Comparison of ENCODE assay signal across 8 cellular contexts in the genomic region with DNA sequence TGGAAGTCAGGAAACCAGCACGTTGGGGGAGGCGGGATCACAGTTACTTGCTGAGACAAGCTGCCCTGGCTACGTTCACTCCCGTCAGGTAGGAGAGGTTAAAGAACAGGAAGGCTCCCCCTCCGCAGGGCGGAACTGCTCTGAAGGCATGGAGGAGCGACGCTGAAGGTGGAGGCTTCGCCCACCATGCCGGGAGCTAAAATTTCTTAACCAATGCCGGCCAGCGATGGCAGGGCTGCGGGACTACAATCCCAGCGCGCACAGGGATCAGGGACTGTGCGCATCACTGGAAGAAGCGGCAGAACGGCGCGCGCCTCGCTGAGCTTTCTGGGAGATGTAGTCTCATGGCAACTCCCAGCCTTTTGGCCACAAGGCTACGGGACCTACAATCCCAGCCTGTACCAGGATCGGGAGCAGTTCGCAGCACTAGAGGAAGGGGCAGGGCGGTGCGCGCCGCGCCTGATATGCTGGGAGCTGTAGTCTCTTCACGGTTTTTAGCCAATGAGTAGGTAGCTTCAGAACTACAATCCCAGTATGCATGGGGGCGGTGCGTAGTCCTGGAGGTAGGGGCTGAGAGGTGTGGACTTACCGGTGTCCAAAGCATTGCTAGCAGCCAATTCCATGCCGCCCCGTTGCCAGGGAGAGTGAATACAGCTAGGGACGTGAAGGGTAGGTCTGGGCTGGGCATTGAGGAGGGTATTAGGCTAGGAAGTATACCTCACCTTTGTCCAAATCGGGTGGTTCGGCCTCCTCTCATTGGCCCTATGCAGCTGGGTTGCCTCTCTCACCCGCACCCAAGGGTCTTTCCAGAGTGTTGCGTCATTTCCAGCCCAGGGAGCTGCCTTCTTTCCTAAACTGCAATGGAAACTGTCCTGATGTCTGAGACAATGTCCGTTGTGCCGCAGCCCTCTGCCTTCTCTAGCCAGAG.
DNase-seq lines count a peak whose midpoint lies in the region; ATAC-seq and TF ChIP-seq lines count a peak whose summit lies in the region.

No MANE protein-coding gene starts in this region.

- no peaks in the 10 kb centered on the region; the same call in 1 of the 2 replicates for H3K4me1 ChIP-seq in ES-I3 (ENCODE audit: insufficient read depth, low read length)

- H3K9ac ChIP-seq in ES-I3 (ENCODE audit: low read depth, low read length), result peak overlapping the region; percentile 81

- H3K27ac ChIP-seq in skin epidermis, result peak overlapping the region in 19 of 21 experiments; percentile 36 to 84 (median 72)

- no peak for TF ChIP-seq CTCF in WI38 (IDR thresholded peaks at IDR 0.05; ENCODE audit: low read depth, low read length)

- DNase-seq in NCI-H1436 treated with DMSO at 0.1 percent for 48 hours (lab: John Stamatoyannopoulos, UW) (peak; percentile 86), iPS-NIHi7 (ENCODE audit: extremely low spot score) (peak; percentile 85), NCI-H446 (lab: John Stamatoyannopoulos, UW) (no peak)
- DNase-seq in central memory CD4-positive, alpha-beta T cell, result peak; percentile 41

- no peaks in the 10 kb centered on the region for H3K36me3 ChIP-seq in ES-I3 (ENCODE audit: insufficient read depth, low read length)

- H3K4me3 ChIP-seq in WI38 (ENCODE audit: low read depth, low read length), result peak overlapping the region; percentile 85
- peak overlapping the region; percentile 38 to 71 (median 51) for H3K4me3 ChIP-seq in skin epidermis

- no peaks in the 10 kb centered on the region for H3K9me3 ChIP-seq in ES-I3 (ENCODE audit: control insufficient read depth, insufficient read depth, low read length)

- peak; percentile 90 for ATAC-seq in HG02571 (IDR thresholded peaks at IDR 0.05; ENCODE audit: unreplicated experiment)

Comparison
In these comparisons a context has a peak if more than half of its experiments do, and no peak if none do; other contexts are left out.
1. DNase-seq: peak in NCI-H1436 treated with DMSO at 0.1 percent for 48 hours (single experiment), central memory CD4-positive, alpha-beta T cell (single experiment) and iPS-NIHi7 (single experiment); none in NCI-H446 (0 of 2).